Comparison of ENCODE assay signal across 10 cellular contexts in the genomic region with DNA sequence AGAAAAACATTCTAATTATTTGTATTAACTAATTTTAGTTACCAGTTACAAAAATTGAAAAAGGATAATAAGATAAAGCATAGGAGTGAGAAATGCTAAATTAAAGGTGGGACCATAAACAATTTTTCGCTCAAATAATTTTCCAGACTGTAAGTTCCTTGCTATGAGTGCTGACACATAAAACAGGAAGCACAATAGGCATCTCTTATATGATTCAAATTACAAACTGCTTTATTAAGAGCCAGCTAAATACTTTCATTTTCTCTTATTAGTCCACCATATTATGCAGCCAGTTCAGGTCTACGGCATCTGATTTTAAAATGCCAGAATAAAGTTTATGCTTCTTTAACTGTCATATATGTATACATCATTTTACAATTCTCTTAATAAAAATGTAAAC. TPM values are rescaled to one million over a fixed set of nuclear protein-coding genes. Genes with fewer than 3 reads are reported as not detected.
DNase-seq lines count a peak whose midpoint lies in the region; ATAC-seq and TF ChIP-seq lines count a peak whose summit lies in the region.
"Had no signal": no experiment of that assay in that cellular context is flagged by ENCODE, and none has a peak within 500 bp of the region (broad histone marks: within the 10 kb centered on the region; RNA-seq: fewer than 3 reads in every experiment).

No MANE protein-coding gene starts in this region.

- H3K9me3 ChIP-seq in OCI-LY7 (ENCODE audit: low read length): no peaks in the 10 kb centered on the region
- no peaks in the 10 kb centered on the region for H3K9me3 ChIP-seq in neutrophil
- H3K9me3 ChIP-seq: uterus had no signal

- H3K36me3 Mint-ChIP-seq in WTC11 (peaks cover 8% of the 10 kb centered on the region), endothelial cell (ENCODE audit: low read depth, unreplicated experiment) (no peaks in the 10 kb centered on the region)

- intact Hi-C loops in OCI-LY7 (cut with micrococcal nuclease; ENCODE audit: unreplicated experiment): loop anchor here (5.0 to 10.0 kb wide), 2 partner anchors 277 to 444 kb away; no protein-coding TSS in a partner anchor

- H3K4me1 Mint-ChIP-seq in WTC11 (peaks cover 14% of the 10 kb centered on the region), endothelial cell (ENCODE audit: unreplicated experiment) (peaks cover 2% of the 10 kb centered on the region)

- ATAC-seq in HG02588 (IDR thresholded peaks at IDR 0.05; ENCODE audit: unreplicated experiment) (no peak), WTC11 (no peak)

- CTCF ChIA-PET in OCI-LY7 (lab: Charles Lee; ENCODE audit: unreplicated experiment): no interaction called here
- CTCF ChIA-PET in WTC11 (lab: Charles Lee): no interaction called here

- no peaks in the 10 kb centered on the region for H3K9me3 Mint-ChIP-seq in WTC11
- no peaks in the 10 kb centered on the region for H3K9me3 Mint-ChIP-seq in endothelial cell (ENCODE audit: unreplicated experiment)

- TF ChIP-seq CTCF in OCI-LY7 (conservative IDR thresholded peaks at IDR 0.05; ENCODE audit: low read length) (no peak), neutrophil (IDR thresholded peaks at IDR 0.05) (no peak), WTC11 (IDR thresholded peaks at IDR 0.05) (no peak), endothelial cell (IDR thresholded peaks at IDR 0.05; ENCODE audit: unreplicated experiment) (no peak)

- H3K27ac Mint-ChIP-seq in WTC11: no peak overlapping the region
- H3K27ac Mint-ChIP-seq in endothelial cell (ENCODE audit: unreplicated experiment): no peak overlapping the region

- TSS peak; percentile 3 for BruUV-seq in OCI-LY7 (replicated peaks; lab: Mats Ljungman, UMichigan)

- peaks cover 29% of the 10 kb centered on the region for H3K36me3 ChIP-seq in OCI-LY7 (ENCODE audit: insufficient read depth, low read length)
- H3K36me3 ChIP-seq in neutrophil: peaks cover 12% of the 10 kb centered on the region
- H3K36me3 ChIP-seq: uterus had no signal

- no peaks in the 10 kb centered on the region for H3K27me3 ChIP-seq in neutrophil
- H3K27me3 ChIP-seq: uterus had no signal

- POLR2A ChIA-PET in OCI-LY7 (lab: Charles Lee) (interaction anchor here (0.6 to 4.1 kb wide), 7 partner anchors 9 to 366 kb away, joined by 3 to 29 read pairs (median 3); a partner anchor contains a TSS), WTC11 (lab: Charles Lee) (interaction anchor here (0.7 kb wide), 1 partner anchor 82 kb away, joined by 9 read pairs; no protein-coding TSS in a partner anchor)

- H3K4me3 Mint-ChIP-seq in WTC11 (no peak overlapping the region), endothelial cell (ENCODE audit: unreplicated experiment) (no peak overlapping the region)

- peak overlapping the region; percentile 92 for H3K4me2 ChIP-seq in OCI-LY7 (ENCODE audit: low read length)

- H3K27me3 Mint-ChIP-seq in WTC11 (ENCODE audit: low read depth): no peaks in the 10 kb centered on the region
- H3K27me3 Mint-ChIP-seq in endothelial cell (ENCODE audit: unreplicated experiment): peaks cover 7% of the 10 kb centered on the region

- no peaks in the 10 kb centered on the region for H3K9me2 ChIP-seq in OCI-LY7 (ENCODE audit: insufficient read depth, low read length)

- peaks cover 16% of the 10 kb centered on the region; the same call in 1 of the 2 replicates for H4K20me1 ChIP-seq in OCI-LY7 (ENCODE audit: insufficient read depth, low read length)

- peak; percentile 30 for DNase-seq in NOMO-1 treated with DMSO at 0.1 percent for 48 hours (lab: John Stamatoyannopoulos, UW; ENCODE audit: unreplicated experiment)
- DNase-seq in NOMO-1 treated with dmso at 0.1 percent for 144 hours (lab: John Stamatoyannopoulos, UW; ENCODE audit: unreplicated experiment): no peak
- peak; percentile 34 for DNase-seq in OCI-LY7 (ENCODE audit: low spot score)
- peak; percentile 34 to 52 for DNase-seq in dermis microvascular lymphatic vessel endothelial cell (ENCODE audit: low read depth in 2 of 2)
- DNase-seq in WTC11 (ENCODE audit: low spot score): no peak
- no peak for DNase-seq in endothelial cell (ENCODE audit: low spot score)
- DNase-seq: NCI-H524, uterus had no signal

- no peak overlapping the region for H2AFZ ChIP-seq in OCI-LY7 (ENCODE audit: low read length)

- H3K4me3 ChIP-seq in OCI-LY7 (ENCODE audit: low read depth, low read length, poor library complexity, severe bottlenecking): peak overlapping the region; percentile 67
- no peak overlapping the region for H3K4me3 ChIP-seq in neutrophil (ENCODE audit: low read depth in 1 of 2, low read length in 1 of 2)
- H3K4me3 ChIP-seq: uterus had no signal

- H3K4me1 ChIP-seq in OCI-LY7 (ENCODE audit: insufficient read depth, low read length, poor library complexity, severe bottlenecking): peaks cover 65% of the 10 kb centered on the region
- H3K4me1 ChIP-seq in neutrophil (ENCODE audit: control insufficient read depth in 1 of 2, insufficient read depth in 1 of 2, low read depth in 1 of 2, low read length in 1 of 2): peaks cover 27 to 31% of the 10 kb centered on the region in 2 experiments

- H3K27ac ChIP-seq in OCI-LY7 (ENCODE audit: low read depth, low read length, poor library complexity, severe bottlenecking) (peak overlapping the region; percentile 62), neutrophil (peak overlapping the region; percentile 28)
- H3K27ac ChIP-seq: uterus had no signal

- peaks cover 90% of the 10 kb centered on the region for H3K79me2 ChIP-seq in OCI-LY7 (ENCODE audit: insufficient read depth, low read depth, low read length)

TF ChIP-seq in WTC11, 78 proteins besides CTCF, POLR2A, EP300 and RAD21:
- TF ChIP-seq ETV6 (CRISPR knock-in tag; IDR thresholded peaks at IDR 0.05): no peak
TF ChIP-seq in WTC11: peak in this region for 0.

RNA-seq across cellular contexts. Expression of a gene that starts 4.4 kb away (rescaled TPM):
- 45.0 and 46.2 TPM in 2 replicates for total RNA-seq in OCI-LY7 (2014; rRNA removed; shearing (Covaris generic))
- 73.7 and 78.7 TPM in 2 replicates for total RNA-seq in OCI-LY7 (2022)
- 57.0 and 92.5 TPM in 2 replicates for total RNA-seq in dermis microvascular lymphatic vessel endothelial cell
- 36.0 to 38.3 TPM (median 37.5 TPM) in 3 replicates for total RNA-seq in WTC11 (2021)
- total RNA-seq in endothelial cell (ENCODE audit: unreplicated experiment): 66.8 TPM

RNA-seq across cellular contexts. Expression of a gene that starts 12.3 kb away (rescaled TPM):
- total RNA-seq in OCI-LY7 (2014; rRNA removed; shearing (Covaris generic)): 7.1 and 8.1 TPM in 2 replicates
- total RNA-seq in OCI-LY7 (2022) (8.4 and 9.4 TPM in 2 replicates), dermis microvascular lymphatic vessel endothelial cell (10.7 and 12.0 TPM in 2 replicates), WTC11 (2021) (8.2 to 9.6 TPM (median 9.0 TPM) in 3 replicates), endothelial cell (ENCODE audit: unreplicated experiment) (7.4 TPM)

RNA-seq across cellular contexts. Expression of a gene that starts 30.5 kb away (rescaled TPM):
- 7.6 and 10.8 TPM in 2 replicates for total RNA-seq in OCI-LY7 (2014; rRNA removed; shearing (Covaris generic))
- 14.2 and 15.6 TPM in 2 replicates for total RNA-seq in OCI-LY7 (2022)
- 2.6 and 3.5 TPM in 2 replicates for total RNA-seq in dermis microvascular lymphatic vessel endothelial cell
- total RNA-seq in WTC11 (2021): 6.3 to 7.8 TPM (median 7.3 TPM) in 3 replicates
- total RNA-seq in endothelial cell (ENCODE audit: unreplicated experiment): 9.8 TPM

RNA-seq across cellular contexts. Expression of a gene that starts 40.0 kb away (rescaled TPM):
- 16.8 and 24.2 TPM in 2 replicates for total RNA-seq in OCI-LY7 (2014; rRNA removed; shearing (Covaris generic))
- total RNA-seq in OCI-LY7 (2022): 39.8 and 46.6 TPM in 2 replicates
- 34.4 and 46.7 TPM in 2 replicates for total RNA-seq in dermis microvascular lymphatic vessel endothelial cell
- total RNA-seq in WTC11 (2021): 38.1 to 42.9 TPM (median 41.1 TPM) in 3 replicates
- 58.2 TPM for total RNA-seq in endothelial cell (ENCODE audit: unreplicated experiment)

Comparison
In these comparisons a context has a peak if more than half of its experiments do, and no peak if none do; other contexts are left out.
1. DNase-seq: peak in NOMO-1 treated with DMSO at 0.1 percent for 48 hours (single experiment), OCI-LY7 (single experiment) and dermis microvascular lymphatic vessel endothelial cell (2 of 2); none in NOMO-1 treated with dmso at 0.1 percent for 144 hours (single experiment), WTC11 (single experiment) and endothelial cell (single experiment).